Comparison of ENCODE assay signal across 25 cellular contexts in the genomic region with DNA sequence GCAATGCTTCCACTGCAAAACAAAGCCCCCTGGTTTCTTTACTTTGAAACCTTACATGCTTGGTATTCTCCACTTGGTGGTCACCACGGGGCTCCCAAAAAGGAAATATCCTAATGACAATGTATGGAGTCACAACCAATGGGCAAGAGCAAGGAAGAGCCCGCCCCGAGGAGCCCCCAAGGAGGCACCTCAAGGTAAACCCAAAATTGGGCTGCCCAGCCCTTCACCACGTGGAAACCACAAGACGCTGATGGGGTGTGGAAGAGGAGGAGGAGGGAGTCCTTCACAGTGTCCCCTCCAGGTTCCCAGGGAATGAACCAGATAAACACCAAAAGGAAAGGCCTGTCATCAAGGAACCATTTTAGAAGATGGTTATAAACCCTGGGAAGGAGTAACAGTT. TPM values are rescaled to one million over a fixed set of nuclear protein-coding genes. Genes with fewer than 3 reads are reported as not detected.
DNase-seq lines count a peak whose midpoint lies in the region; ATAC-seq and TF ChIP-seq lines count a peak whose summit lies in the region.
"Had no signal": no experiment of that assay in that cellular context is flagged by ENCODE, and none has a peak within 500 bp of the region (broad histone marks: within the 10 kb centered on the region; RNA-seq: fewer than 3 reads in every experiment).

No MANE protein-coding gene starts in this region.

- CTCF ChIA-PET in A673 (lab: Charles Lee): interaction anchor here (1.2 to 1.7 kb wide), 3 partner anchors 9 to 187 kb away, joined by 3 to 11 read pairs (median 7); no protein-coding TSS in a partner anchor
- CTCF ChIA-PET in CD8-positive, alpha-beta T cell (lab: Charles Lee): no interaction called here

- H3K27ac ChIP-seq in A673 (ENCODE audit: low read depth, low read length, poor library complexity, severe bottlenecking): peak overlapping the region; percentile 79
- peak overlapping the region; percentile 89 for H3K27ac ChIP-seq in SK-N-MC
- H3K27ac ChIP-seq in prostate gland: peak overlapping the region; percentile 82 to 96
- H3K27ac ChIP-seq in CD8-positive, alpha-beta T cell (ENCODE audit: low read depth, low read length): no peak overlapping the region
- H3K27ac ChIP-seq: coronary artery, HL-60 had no signal

- WGBS in prostate gland: 41% methylated on average over 5 of the region's 5 CpGs

- BruUV-seq in A673 (replicated peaks; lab: Mats Ljungman, UMichigan): no TSS peak

- H3K4me3 ChIP-seq in A673 (ENCODE audit: low read depth, low read length, poor library complexity, severe bottlenecking) (peak overlapping the region; percentile 14), SK-N-MC (peak overlapping the region; percentile 65), fibroblast of villous mesenchyme (ENCODE audit: low read depth, low read length) (peak overlapping the region; percentile 21), prostate gland (peak overlapping the region in 1 of 2 donors; percentile 15)
- no peak overlapping the region for H3K4me3 ChIP-seq in CD8-positive, alpha-beta T cell (ENCODE audit: low read depth, low read length)
- H3K4me3 ChIP-seq: coronary artery, lung had no signal

- H3K27me3 ChIP-seq in A673 (replicated peaks; ENCODE audit: insufficient read depth, low read depth, low read length, poor library complexity) (no peaks in the 10 kb centered on the region), prostate gland (replicated peaks; ENCODE audit: insufficient read depth) (no peaks in the 10 kb centered on the region)
- H3K27me3 ChIP-seq in CD8-positive, alpha-beta T cell (ENCODE audit: insufficient read depth, low read length): peaks cover 13% of the 10 kb centered on the region

- TF ChIP-seq CTCF in A673 (conservative IDR thresholded peaks at IDR 0.05; ENCODE audit: low read depth, low read length) (no peak), fibroblast of villous mesenchyme (IDR thresholded peaks at IDR 0.05; ENCODE audit: insufficient read depth, low read depth, low read length) (no peak), prostate gland (IDR thresholded peaks at IDR 0.05) (no peak)
- TF ChIP-seq CTCF in CD8-positive, alpha-beta T cell (IDR thresholded peaks at IDR 0.05): no peak

- H3K9me3 ChIP-seq in A673 (ENCODE audit: low read depth, low read length, poor library complexity, severe bottlenecking) (no peaks in the 10 kb centered on the region), SK-N-MC (ENCODE audit: low read depth, low read length) (no peaks in the 10 kb centered on the region), prostate gland (no peaks in the 10 kb centered on the region)
- no peaks in the 10 kb centered on the region for H3K9me3 ChIP-seq in CD8-positive, alpha-beta T cell (ENCODE audit: low read length)

- no peaks in the 10 kb centered on the region for H3K9me3 Mint-ChIP-seq in CD8-positive, alpha-beta T cell
- H3K9me3 Mint-ChIP-seq: activated naive CD8-positive, alpha-beta T cell treated with anti-CD3 and anti-CD28 coated beads, Interleukin-2, amount 10 ng/mL, durations not matched to agents 7 days and 5 days; activated T-helper 2 cell treated with anti-CD3 and anti-CD28 coated beads, Interferon-gamma antibody, Interleukin-2, Interleukin-4, amounts not matched to agents 10 μg/mL and 5 μg/mL and 100 μg/mL, durations not matched to agents 14 hours and 24 hours and 36 hours had no signal

- peaks cover 44% of the 10 kb centered on the region for H3K27me3 Mint-ChIP-seq in CD8-positive, alpha-beta T cell (ENCODE audit: low read depth)

- H3K9ac ChIP-seq in SK-N-MC (ENCODE audit: insufficient read length): no peak overlapping the region

- TF ChIP-seq POLR2A in prostate gland (IDR thresholded peaks at IDR 0.05): no peak

- POLR2A ChIA-PET in A673 (lab: Charles Lee; ENCODE audit: low non-redundant PET): interaction anchor here (1.0 kb wide), 1 partner anchor 104 kb away, joined by 3 read pairs; no protein-coding TSS in a partner anchor
- POLR2A ChIA-PET in CD8-positive, alpha-beta T cell (lab: Charles Lee): interaction anchor here (0.6 kb wide), 1 partner anchor 16 kb away, joined by 3 read pairs; no protein-coding TSS in a partner anchor

- intact Hi-C loops in A673 (cut with micrococcal nuclease; ENCODE audit: unreplicated experiment) (loop anchor here (5.0 kb wide), 1 partner anchor 99 kb away; no protein-coding TSS in a partner anchor), prostate gland (cut with DNase I) (loop anchor here (5.0 to 10.0 kb wide), 3 partner anchors 104 to 751 kb away; no protein-coding TSS in a partner anchor)
- intact Hi-C loops in CD8-positive, alpha-beta T cell (cut with DNase I, micrococcal nuclease): no loop called here

- H3K27ac Mint-ChIP-seq in CD8-positive, alpha-beta T cell: no peak overlapping the region
- H3K27ac Mint-ChIP-seq: activated naive CD8-positive, alpha-beta T cell treated with anti-CD3 and anti-CD28 coated beads, Interleukin-2, amount 10 ng/mL, durations not matched to agents 7 days and 5 days; activated T-helper 2 cell treated with anti-CD3 and anti-CD28 coated beads, Interferon-gamma antibody, Interleukin-2, Interleukin-4, amounts not matched to agents 10 μg/mL and 5 μg/mL and 100 μg/mL, durations not matched to agents 14 hours and 24 hours and 36 hours; naive B cell; stimulated activated naive CD8-positive, alpha-beta T cell treated with anti-CD3 and anti-CD28 coated beads, Interleukin-15, amount 100 ng/mL, for 72 hours had no signal

- DNase-seq in A673 (ENCODE audit: low spot score): no peak
- no peak for DNase-seq in SK-N-MC (ENCODE audit: low read depth, low spot score)
- DNase-seq in fibroblast of villous mesenchyme (ENCODE audit: low read depth): no peak
- DNase-seq in prostate gland (ENCODE audit: low spot score): no peak
- DNase-seq in CD8-positive, alpha-beta T cell: no peak
- DNase-seq in stimulated activated CD4-positive, alpha-beta T cell treated with anti-CD3 and anti-CD28 coated beads, Interleukin-1b, Interleukin-23, amount 100 ng/mL, for 48 hours: no peak
- no peak for DNase-seq in superior temporal gyrus (ENCODE audit: extremely low spot score)
- DNase-seq in DMS79 (lab: John Stamatoyannopoulos, UW): no peak
- DNase-seq: ACHN; activated CD4-positive, alpha-beta T cell treated with anti-CD3 and anti-CD28 coated beads for 48 hours; activated naive CD8-positive, alpha-beta T cell treated with anti-CD3 and anti-CD28 coated beads, Interleukin-2, amount 10 ng/mL, durations not matched to agents 7 days and 5 days; C1 segment of cervical spinal cord; hypothalamus; naive B cell; NCI-H187; NCI-H345; OCI-M1; posterior cingulate gyrus; Right ventricle myocardium superior; stimulated activated CD4-positive, alpha-beta T cell treated with anti-CD3 and anti-CD28 coated beads, Interleukin-4, amount 100 ng/mL, for 1 hour; stimulated activated naive CD8-positive, alpha-beta T cell treated with anti-CD3 and anti-CD28 coated beads, Interleukin-15, amount 100 ng/mL, for 72 hours had no signal

- H3K4me1 ChIP-seq in A673 (ENCODE audit: insufficient read depth, low read length, poor library complexity, severe bottlenecking) (peaks cover 47% of the 10 kb centered on the region), prostate gland (replicated peaks) (peaks cover 7% of the 10 kb centered on the region)
- no peaks in the 10 kb centered on the region for H3K4me1 ChIP-seq in CD8-positive, alpha-beta T cell (ENCODE audit: insufficient read depth, low read length)

- no peak overlapping the region for H3K4me3 Mint-ChIP-seq in CD8-positive, alpha-beta T cell
- H3K4me3 Mint-ChIP-seq: activated naive CD8-positive, alpha-beta T cell treated with anti-CD3 and anti-CD28 coated beads, Interleukin-2, amount 10 ng/mL, durations not matched to agents 7 days and 5 days; naive B cell; stimulated activated naive CD8-positive, alpha-beta T cell treated with anti-CD3 and anti-CD28 coated beads, Interleukin-15, amount 100 ng/mL, for 72 hours had no signal

- no peaks in the 10 kb centered on the region for H3K36me3 Mint-ChIP-seq in CD8-positive, alpha-beta T cell
- H3K36me3 Mint-ChIP-seq: activated naive CD8-positive, alpha-beta T cell treated with anti-CD3 and anti-CD28 coated beads, Interleukin-2, amount 10 ng/mL, durations not matched to agents 7 days and 5 days; naive B cell had no signal

- peaks cover 8% of the 10 kb centered on the region for H3K4me1 Mint-ChIP-seq in CD8-positive, alpha-beta T cell (ENCODE audit: low read depth)

- no peak for ATAC-seq in CD8-positive, alpha-beta T cell
- ATAC-seq: stimulated activated naive CD8-positive, alpha-beta T cell treated with anti-CD3 and anti-CD28 coated beads, Interleukin-15, amount 100 ng/mL, for 72 hours had no signal

- H3K36me3 ChIP-seq in A673 (ENCODE audit: insufficient read depth, low read length, poor library complexity, severe bottlenecking): no peaks in the 10 kb centered on the region
- H3K36me3 ChIP-seq in SK-N-MC (ENCODE audit: insufficient read depth, low read length): no peaks in the 10 kb centered on the region
- H3K36me3 ChIP-seq in prostate gland: no peaks in the 10 kb centered on the region
- H3K36me3 ChIP-seq in CD8-positive, alpha-beta T cell (ENCODE audit: insufficient read depth, low read length): no peaks in the 10 kb centered on the region

RNA-seq across cellular contexts. Expression of a gene that starts 3.8 kb away (rescaled TPM):
- total RNA-seq in A673 (2021) (12.3 and 17.8 TPM in 2 replicates), fibroblast of villous mesenchyme (3.0 and 5.2 TPM in 2 replicates), prostate gland (10 to 100 TPM; 37.2 to 43.9 TPM)
- under 1 TPM; 0.19 to 0.43 TPM for total RNA-seq in CD8-positive, alpha-beta T cell
- total RNA-seq: activated T-helper 2 cell treated with anti-CD3 and anti-CD28 coated beads, Interferon-gamma antibody, Interleukin-2, Interleukin-4, amounts not matched to agents 10 μg/mL and 5 μg/mL and 100 μg/mL, durations not matched to agents 14 hours and 24 hours and 36 hours had no signal

Comparison
In these comparisons a context has a peak if more than half of its experiments do, and no peak if none do; other contexts are left out.
1. intact Hi-C loops: an anchor here in A673 (5.0 kb wide) and prostate gland (5.0 to 10.0 kb wide); none called in CD8-positive, alpha-beta T cell.